Comparison of ENCODE assay signal across 17 cellular contexts in the genomic region with DNA sequence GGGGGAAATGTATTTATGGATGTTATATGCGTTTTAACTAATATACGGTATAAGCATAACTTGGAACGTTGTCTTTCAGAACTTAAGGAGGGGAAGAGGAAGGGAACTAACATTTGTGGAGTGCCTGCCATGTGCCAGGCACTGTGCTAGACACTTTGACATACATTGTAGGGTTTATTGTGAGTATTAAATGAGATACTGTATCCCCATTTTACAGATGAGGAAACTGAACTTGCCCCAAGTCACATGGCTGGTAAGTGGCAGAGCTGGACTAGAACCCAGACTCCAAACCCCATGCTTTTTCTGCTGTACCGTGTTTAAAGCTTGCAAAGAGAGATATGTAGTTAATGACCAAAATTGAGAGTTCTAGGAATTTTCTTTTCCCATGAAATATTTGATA.
DNase-seq lines count a peak whose midpoint lies in the region; ATAC-seq, FAIRE-seq and TF ChIP-seq lines count a peak whose summit lies in the region.
"Had no signal": no experiment of that assay in that cellular context is flagged by ENCODE, and none has a peak within 500 bp of the region (broad histone marks: within the 10 kb centered on the region; RNA-seq: fewer than 3 reads in every experiment).

No MANE protein-coding gene starts in this region.

- H3K9me3 Mint-ChIP-seq in T-helper 1 cell treated with Interleukin-12 subunit alpha and Interleukin-12 subunit beta and Interleukin-4 antibody, amounts not matched to agents 30 μg/mL and 1 μg/mL, for 36 hours = no peaks in the 10 kb centered on the region
- no peaks in the 10 kb centered on the region for H3K9me3 Mint-ChIP-seq in activated naive CD4-positive, alpha-beta T cell treated with anti-CD3 and anti-CD28 coated beads, Interleukin-2, amount 50 U/mL, for 72 hours
- H3K9me3 Mint-ChIP-seq in activated CD8-positive, alpha-beta T cell treated with anti-CD3 and anti-CD28 coated beads, Interleukin-2, amount 10 ng/mL, durations not matched to agents 7 days and 5 days (ENCODE audit: insufficient read depth) = no peaks in the 10 kb centered on the region
- no peaks in the 10 kb centered on the region for H3K9me3 Mint-ChIP-seq in stimulated activated naive CD8-positive, alpha-beta T cell treated with anti-CD3 and anti-CD28 coated beads, Interleukin-15, amount 100 ng/mL, for 72 hours
- H3K9me3 Mint-ChIP-seq: CD4-positive, alpha-beta memory T cell; H9 had no signal

- no peak for FAIRE-seq in D721Med (lab: Jason Lieb, UNC)
- FAIRE-seq: RCC 7860 had no signal

- POLR2A ChIA-PET in activated CD8-positive, alpha-beta T cell treated with anti-CD3 and anti-CD28 coated beads, Interleukin-2, amount 10 ng/mL, durations not matched to agents 7 days and 5 days (lab: Charles Lee) = interaction anchor here (0.5 to 3.4 kb wide), 4 partner anchors 9 to 143 kb away, joined by 3 to 17 read pairs (median 3); a partner anchor contains a TSS

- peak overlapping the region; percentile 59 for H3K27ac Mint-ChIP-seq in T-helper 1 cell treated with Interleukin-12 subunit alpha and Interleukin-12 subunit beta and Interleukin-4 antibody, amounts not matched to agents 30 μg/mL and 1 μg/mL, for 36 hours
- peak overlapping the region; percentile 55 to 77 for H3K27ac Mint-ChIP-seq in activated naive CD4-positive, alpha-beta T cell treated with anti-CD3 and anti-CD28 coated beads, Interleukin-2, amount 50 U/mL, for 72 hours
- H3K27ac Mint-ChIP-seq in activated CD8-positive, alpha-beta T cell treated with anti-CD3 and anti-CD28 coated beads, Interleukin-2, amount 10 ng/mL, durations not matched to agents 7 days and 5 days = peak overlapping the region; percentile 46
- no peak overlapping the region for H3K27ac Mint-ChIP-seq in stimulated activated naive CD8-positive, alpha-beta T cell treated with anti-CD3 and anti-CD28 coated beads, Interleukin-15, amount 100 ng/mL, for 72 hours
- H3K27ac Mint-ChIP-seq: H9 had no signal

- peaks cover 36% of the 10 kb centered on the region for H3K4me1 Mint-ChIP-seq in T-helper 1 cell treated with Interleukin-12 subunit alpha and Interleukin-12 subunit beta and Interleukin-4 antibody, amounts not matched to agents 30 μg/mL and 1 μg/mL, for 36 hours (ENCODE audit: low read depth)
- peaks cover 62% of the 10 kb centered on the region for H3K4me1 Mint-ChIP-seq in activated CD8-positive, alpha-beta T cell treated with anti-CD3 and anti-CD28 coated beads, Interleukin-2, amount 10 ng/mL, durations not matched to agents 7 days and 5 days (ENCODE audit: low read depth)
- peaks cover 47% of the 10 kb centered on the region for H3K4me1 Mint-ChIP-seq in stimulated activated naive CD8-positive, alpha-beta T cell treated with anti-CD3 and anti-CD28 coated beads, Interleukin-15, amount 100 ng/mL, for 72 hours

- TF ChIP-seq CTCF in D721Med (IDR thresholded peaks at IDR 0.05; ENCODE audit: insufficient read depth, missing control alignments) = no peak

- H3K27me3 Mint-ChIP-seq in T-helper 1 cell treated with Interleukin-12 subunit alpha and Interleukin-12 subunit beta and Interleukin-4 antibody, amounts not matched to agents 30 μg/mL and 1 μg/mL, for 36 hours (ENCODE audit: low read depth) = no peaks in the 10 kb centered on the region
- no peaks in the 10 kb centered on the region for H3K27me3 Mint-ChIP-seq in activated CD8-positive, alpha-beta T cell treated with anti-CD3 and anti-CD28 coated beads, Interleukin-2, amount 10 ng/mL, durations not matched to agents 7 days and 5 days (ENCODE audit: low read depth)
- H3K27me3 Mint-ChIP-seq in stimulated activated naive CD8-positive, alpha-beta T cell treated with anti-CD3 and anti-CD28 coated beads, Interleukin-15, amount 100 ng/mL, for 72 hours = no peaks in the 10 kb centered on the region
- H3K27me3 Mint-ChIP-seq: CD4-positive, alpha-beta memory T cell had no signal

- H3K4me3 Mint-ChIP-seq in T-helper 1 cell treated with Interleukin-12 subunit alpha and Interleukin-12 subunit beta and Interleukin-4 antibody, amounts not matched to agents 30 μg/mL and 1 μg/mL, for 36 hours = peak overlapping the region; percentile 31
- no peak overlapping the region for H3K4me3 Mint-ChIP-seq in activated CD8-positive, alpha-beta T cell treated with anti-CD3 and anti-CD28 coated beads, Interleukin-2, amount 10 ng/mL, durations not matched to agents 7 days and 5 days
- H3K4me3 Mint-ChIP-seq in stimulated activated naive CD8-positive, alpha-beta T cell treated with anti-CD3 and anti-CD28 coated beads, Interleukin-15, amount 100 ng/mL, for 72 hours = peak overlapping the region; percentile 61 to 67
- H3K4me3 Mint-ChIP-seq: CD4-positive, alpha-beta memory T cell; H9 had no signal

- DNase-seq in T-helper 1 cell (no peak), hepatic stellate cell (ENCODE audit: low spot score) (no peak), D721Med (ENCODE audit: insufficient read length, low spot score) (no peak)
- no peak for DNase-seq in activated naive CD4-positive, alpha-beta T cell treated with anti-CD3 and anti-CD28 coated beads, Interleukin-2, amount 50 U/mL, for 72 hours (ENCODE audit: low spot score in 2 of 2)
- no peak for DNase-seq in activated naive CD4-positive, alpha-beta T cell (lab: John Stamatoyannopoulos, UW)
- DNase-seq in activated CD8-positive, alpha-beta T cell treated with anti-CD3 and anti-CD28 coated beads, Interleukin-2, amount 10 ng/mL, durations not matched to agents 7 days and 5 days = no peak
- no peak for DNase-seq in stimulated activated naive CD8-positive, alpha-beta T cell treated with anti-CD3 and anti-CD28 coated beads, Interleukin-15, amount 100 ng/mL, for 72 hours
- DNase-seq: BE2C; Calu3; CD4-positive, alpha-beta memory T cell; H9; NCI-H187 treated with DMSO at 0.1 percent for 48 hours; NCI-H345; NCI-H526 treated with DMSO at 0.1 percent for 48 hours; Right ventricle myocardium superior had no signal

- CTCF ChIA-PET in activated CD8-positive, alpha-beta T cell treated with anti-CD3 and anti-CD28 coated beads, Interleukin-2, amount 10 ng/mL, durations not matched to agents 7 days and 5 days (lab: Charles Lee) = interaction anchor here (0.7 to 2.2 kb wide), 5 partner anchors 11 to 75 kb away, joined by 3 to 9 read pairs (median 4); a partner anchor contains a TSS

- ATAC-seq in activated naive CD4-positive, alpha-beta T cell treated with anti-CD3 and anti-CD28 coated beads, Interleukin-2, amount 50 U/mL, for 72 hours = no peak
- no peak for ATAC-seq in activated CD8-positive, alpha-beta T cell treated with anti-CD3 and anti-CD28 coated beads, Interleukin-2, amount 10 ng/mL, durations not matched to agents 7 days and 5 days
- ATAC-seq in stimulated activated naive CD8-positive, alpha-beta T cell treated with anti-CD3 and anti-CD28 coated beads, Interleukin-15, amount 100 ng/mL, for 72 hours = no peak

- peaks cover 16% of the 10 kb centered on the region for H3K36me3 Mint-ChIP-seq in T-helper 1 cell treated with Interleukin-12 subunit alpha and Interleukin-12 subunit beta and Interleukin-4 antibody, amounts not matched to agents 30 μg/mL and 1 μg/mL, for 36 hours (ENCODE audit: low read depth)
- H3K36me3 Mint-ChIP-seq in activated naive CD4-positive, alpha-beta T cell treated with anti-CD3 and anti-CD28 coated beads, Interleukin-2, amount 50 U/mL, for 72 hours = peaks cover 14 to 30% of the 10 kb centered on the region in 2 donors
- H3K36me3 Mint-ChIP-seq in activated CD8-positive, alpha-beta T cell treated with anti-CD3 and anti-CD28 coated beads, Interleukin-2, amount 10 ng/mL, durations not matched to agents 7 days and 5 days (ENCODE audit: low read depth) = peaks cover 39% of the 10 kb centered on the region
- H3K36me3 Mint-ChIP-seq: CD4-positive, alpha-beta memory T cell had no signal

Comparison
In these comparisons a context has a peak if more than half of its experiments do, and no peak if none do; other contexts are left out.
1. H3K27ac Mint-ChIP-seq: peak in T-helper 1 cell treated with Interleukin-12 subunit alpha and Interleukin-12 subunit beta and Interleukin-4 antibody, amounts not matched to agents 30 μg/mL and 1 μg/mL, for 36 hours (single experiment), activated naive CD4-positive, alpha-beta T cell treated with anti-CD3 and anti-CD28 coated beads, Interleukin-2, amount 50 U/mL, for 72 hours (2 of 2) and activated CD8-positive, alpha-beta T cell treated with anti-CD3 and anti-CD28 coated beads, Interleukin-2, amount 10 ng/mL, durations not matched to agents 7 days and 5 days (single experiment); none in stimulated activated naive CD8-positive, alpha-beta T cell treated with anti-CD3 and anti-CD28 coated beads, Interleukin-15, amount 100 ng/mL, for 72 hours (0 of 2).